In the genomic region with DNA sequence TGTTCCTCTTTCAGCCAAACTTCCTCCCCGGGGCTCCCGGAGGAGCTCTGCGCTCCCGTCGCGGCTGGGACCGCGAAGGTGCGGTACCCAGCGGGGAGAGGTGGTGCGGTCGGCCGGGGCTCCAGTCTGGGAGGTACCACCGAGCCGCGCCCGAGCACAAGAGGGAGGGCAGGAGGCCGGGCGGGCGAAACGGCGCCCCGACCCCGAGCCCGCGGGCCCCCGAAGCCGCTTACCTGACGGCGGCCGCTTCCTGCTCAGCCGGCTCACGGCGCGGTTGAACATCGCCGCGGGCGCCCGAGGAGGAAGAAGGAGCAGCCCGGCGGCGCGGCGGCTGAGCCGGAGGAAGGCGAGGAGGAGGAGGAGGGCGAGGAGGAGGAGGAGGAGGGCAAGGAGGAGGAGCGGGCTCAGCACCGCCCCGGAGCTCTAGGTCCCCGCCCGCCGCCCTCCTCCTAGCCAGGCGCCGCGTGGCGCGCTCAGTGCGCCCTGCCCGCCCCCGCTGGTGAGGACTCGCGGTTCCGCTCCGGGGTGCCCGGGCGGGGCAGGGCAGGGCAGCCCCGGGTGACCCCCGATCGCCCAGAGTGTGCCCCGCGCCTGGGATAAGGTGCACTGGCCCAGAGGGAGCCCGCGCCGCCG, we compare ENCODE assay signal across 1 cellular context.
TF ChIP-seq lines count a peak whose summit lies in the region.

A gene with protein sequence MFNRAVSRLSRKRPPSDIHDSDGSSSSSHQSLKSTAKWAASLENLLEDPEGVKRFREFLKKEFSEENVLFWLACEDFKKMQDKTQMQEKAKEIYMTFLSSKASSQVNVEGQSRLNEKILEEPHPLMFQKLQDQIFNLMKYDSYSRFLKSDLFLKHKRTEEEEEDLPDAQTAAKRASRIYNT (minus strand): TSS at position 363 of the 633 bp plus-strand sequence. CDS start 81 bp downstream, at position 282.

TF ChIP-seq in K562, 482 proteins besides CTCF, POLR2A, EP300 and RAD21 (continued from another document and continues in another):
- TF ChIP-seq, protein P1, sequence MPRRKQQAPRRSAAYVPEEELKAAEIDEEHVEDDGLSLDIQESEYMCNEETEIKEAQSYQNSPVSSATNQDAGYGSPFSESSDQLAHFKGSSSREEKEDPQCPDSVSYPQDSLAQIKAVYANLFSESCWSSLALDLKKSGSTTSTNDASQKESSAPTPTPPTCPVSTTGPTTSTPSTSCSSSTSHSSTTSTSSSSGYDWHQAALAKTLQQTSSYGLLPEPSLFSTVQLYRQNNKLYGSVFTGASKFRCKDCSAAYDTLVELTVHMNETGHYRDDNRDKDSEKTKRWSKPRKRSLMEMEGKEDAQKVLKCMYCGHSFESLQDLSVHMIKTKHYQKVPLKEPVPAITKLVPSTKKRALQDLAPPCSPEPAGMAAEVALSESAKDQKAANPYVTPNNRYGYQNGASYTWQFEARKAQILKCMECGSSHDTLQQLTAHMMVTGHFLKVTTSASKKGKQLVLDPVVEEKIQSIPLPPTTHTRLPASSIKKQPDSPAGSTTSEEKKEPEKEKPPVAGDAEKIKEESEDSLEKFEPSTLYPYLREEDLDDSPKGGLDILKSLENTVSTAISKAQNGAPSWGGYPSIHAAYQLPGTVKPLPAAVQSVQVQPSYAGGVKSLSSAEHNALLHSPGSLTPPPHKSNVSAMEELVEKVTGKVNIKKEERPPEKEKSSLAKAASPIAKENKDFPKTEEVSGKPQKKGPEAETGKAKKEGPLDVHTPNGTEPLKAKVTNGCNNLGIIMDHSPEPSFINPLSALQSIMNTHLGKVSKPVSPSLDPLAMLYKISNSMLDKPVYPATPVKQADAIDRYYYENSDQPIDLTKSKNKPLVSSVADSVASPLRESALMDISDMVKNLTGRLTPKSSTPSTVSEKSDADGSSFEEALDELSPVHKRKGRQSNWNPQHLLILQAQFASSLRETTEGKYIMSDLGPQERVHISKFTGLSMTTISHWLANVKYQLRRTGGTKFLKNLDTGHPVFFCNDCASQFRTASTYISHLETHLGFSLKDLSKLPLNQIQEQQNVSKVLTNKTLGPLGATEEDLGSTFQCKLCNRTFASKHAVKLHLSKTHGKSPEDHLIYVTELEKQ (CRISPR knock-in tag; IDR thresholded peaks at IDR 0.05) = no peak
- TF ChIP-seq ZNF184 (CRISPR knock-in tag; IDR thresholded peaks at IDR 0.05) = no peak
- no peak for TF ChIP-seq ZNF311 (CRISPR knock-in tag; IDR thresholded peaks at IDR 0.05)
- no peak for TF ChIP-seq MCM7 (IDR thresholded peaks at IDR 0.05)
- TF ChIP-seq, protein P2, sequence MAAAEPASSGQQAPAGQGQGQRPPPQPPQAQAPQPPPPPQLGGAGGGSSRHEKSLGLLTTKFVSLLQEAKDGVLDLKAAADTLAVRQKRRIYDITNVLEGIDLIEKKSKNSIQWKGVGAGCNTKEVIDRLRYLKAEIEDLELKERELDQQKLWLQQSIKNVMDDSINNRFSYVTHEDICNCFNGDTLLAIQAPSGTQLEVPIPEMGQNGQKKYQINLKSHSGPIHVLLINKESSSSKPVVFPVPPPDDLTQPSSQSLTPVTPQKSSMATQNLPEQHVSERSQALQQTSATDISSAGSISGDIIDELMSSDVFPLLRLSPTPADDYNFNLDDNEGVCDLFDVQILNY (CRISPR knock-in tag; IDR thresholded peaks at IDR 0.05) = no peak
- TF ChIP-seq, protein P3, sequence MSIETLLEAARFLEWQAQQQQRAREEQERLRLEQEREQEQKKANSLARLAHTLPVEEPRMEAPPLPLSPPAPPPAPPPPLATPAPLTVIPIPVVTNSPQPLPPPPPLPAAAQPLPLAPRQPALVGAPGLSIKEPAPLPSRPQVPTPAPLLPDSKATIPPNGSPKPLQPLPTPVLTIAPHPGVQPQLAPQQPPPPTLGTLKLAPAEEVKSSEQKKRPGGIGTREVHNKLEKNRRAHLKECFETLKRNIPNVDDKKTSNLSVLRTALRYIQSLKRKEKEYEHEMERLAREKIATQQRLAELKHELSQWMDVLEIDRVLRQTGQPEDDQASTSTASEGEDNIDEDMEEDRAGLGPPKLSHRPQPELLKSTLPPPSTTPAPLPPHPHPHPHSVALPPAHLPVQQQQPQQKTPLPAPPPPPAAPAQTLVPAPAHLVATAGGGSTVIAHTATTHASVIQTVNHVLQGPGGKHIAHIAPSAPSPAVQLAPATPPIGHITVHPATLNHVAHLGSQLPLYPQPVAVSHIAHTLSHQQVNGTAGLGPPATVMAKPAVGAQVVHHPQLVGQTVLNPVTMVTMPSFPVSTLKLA (conservative IDR thresholded peaks at IDR 0.05) = peak; percentile 30 to 67; a peak in 2 of 4 replicates
- TF ChIP-seq XRCC5 (IDR thresholded peaks at IDR 0.05; ENCODE audit: low read depth, low read length) = no peak
- TF ChIP-seq CHD1 (IDR thresholded peaks at IDR 0.05; ENCODE audit: low read length) = no peak
- no peak for TF ChIP-seq ARNT (IDR thresholded peaks at IDR 0.05)
- peak; percentile 54 for TF ChIP-seq CCNT2 (IDR thresholded peaks at IDR 0.05; ENCODE audit: borderline replicate concordance, extremely low read depth, insufficient read length, low read depth, low read length)
- TF ChIP-seq, protein P4, sequence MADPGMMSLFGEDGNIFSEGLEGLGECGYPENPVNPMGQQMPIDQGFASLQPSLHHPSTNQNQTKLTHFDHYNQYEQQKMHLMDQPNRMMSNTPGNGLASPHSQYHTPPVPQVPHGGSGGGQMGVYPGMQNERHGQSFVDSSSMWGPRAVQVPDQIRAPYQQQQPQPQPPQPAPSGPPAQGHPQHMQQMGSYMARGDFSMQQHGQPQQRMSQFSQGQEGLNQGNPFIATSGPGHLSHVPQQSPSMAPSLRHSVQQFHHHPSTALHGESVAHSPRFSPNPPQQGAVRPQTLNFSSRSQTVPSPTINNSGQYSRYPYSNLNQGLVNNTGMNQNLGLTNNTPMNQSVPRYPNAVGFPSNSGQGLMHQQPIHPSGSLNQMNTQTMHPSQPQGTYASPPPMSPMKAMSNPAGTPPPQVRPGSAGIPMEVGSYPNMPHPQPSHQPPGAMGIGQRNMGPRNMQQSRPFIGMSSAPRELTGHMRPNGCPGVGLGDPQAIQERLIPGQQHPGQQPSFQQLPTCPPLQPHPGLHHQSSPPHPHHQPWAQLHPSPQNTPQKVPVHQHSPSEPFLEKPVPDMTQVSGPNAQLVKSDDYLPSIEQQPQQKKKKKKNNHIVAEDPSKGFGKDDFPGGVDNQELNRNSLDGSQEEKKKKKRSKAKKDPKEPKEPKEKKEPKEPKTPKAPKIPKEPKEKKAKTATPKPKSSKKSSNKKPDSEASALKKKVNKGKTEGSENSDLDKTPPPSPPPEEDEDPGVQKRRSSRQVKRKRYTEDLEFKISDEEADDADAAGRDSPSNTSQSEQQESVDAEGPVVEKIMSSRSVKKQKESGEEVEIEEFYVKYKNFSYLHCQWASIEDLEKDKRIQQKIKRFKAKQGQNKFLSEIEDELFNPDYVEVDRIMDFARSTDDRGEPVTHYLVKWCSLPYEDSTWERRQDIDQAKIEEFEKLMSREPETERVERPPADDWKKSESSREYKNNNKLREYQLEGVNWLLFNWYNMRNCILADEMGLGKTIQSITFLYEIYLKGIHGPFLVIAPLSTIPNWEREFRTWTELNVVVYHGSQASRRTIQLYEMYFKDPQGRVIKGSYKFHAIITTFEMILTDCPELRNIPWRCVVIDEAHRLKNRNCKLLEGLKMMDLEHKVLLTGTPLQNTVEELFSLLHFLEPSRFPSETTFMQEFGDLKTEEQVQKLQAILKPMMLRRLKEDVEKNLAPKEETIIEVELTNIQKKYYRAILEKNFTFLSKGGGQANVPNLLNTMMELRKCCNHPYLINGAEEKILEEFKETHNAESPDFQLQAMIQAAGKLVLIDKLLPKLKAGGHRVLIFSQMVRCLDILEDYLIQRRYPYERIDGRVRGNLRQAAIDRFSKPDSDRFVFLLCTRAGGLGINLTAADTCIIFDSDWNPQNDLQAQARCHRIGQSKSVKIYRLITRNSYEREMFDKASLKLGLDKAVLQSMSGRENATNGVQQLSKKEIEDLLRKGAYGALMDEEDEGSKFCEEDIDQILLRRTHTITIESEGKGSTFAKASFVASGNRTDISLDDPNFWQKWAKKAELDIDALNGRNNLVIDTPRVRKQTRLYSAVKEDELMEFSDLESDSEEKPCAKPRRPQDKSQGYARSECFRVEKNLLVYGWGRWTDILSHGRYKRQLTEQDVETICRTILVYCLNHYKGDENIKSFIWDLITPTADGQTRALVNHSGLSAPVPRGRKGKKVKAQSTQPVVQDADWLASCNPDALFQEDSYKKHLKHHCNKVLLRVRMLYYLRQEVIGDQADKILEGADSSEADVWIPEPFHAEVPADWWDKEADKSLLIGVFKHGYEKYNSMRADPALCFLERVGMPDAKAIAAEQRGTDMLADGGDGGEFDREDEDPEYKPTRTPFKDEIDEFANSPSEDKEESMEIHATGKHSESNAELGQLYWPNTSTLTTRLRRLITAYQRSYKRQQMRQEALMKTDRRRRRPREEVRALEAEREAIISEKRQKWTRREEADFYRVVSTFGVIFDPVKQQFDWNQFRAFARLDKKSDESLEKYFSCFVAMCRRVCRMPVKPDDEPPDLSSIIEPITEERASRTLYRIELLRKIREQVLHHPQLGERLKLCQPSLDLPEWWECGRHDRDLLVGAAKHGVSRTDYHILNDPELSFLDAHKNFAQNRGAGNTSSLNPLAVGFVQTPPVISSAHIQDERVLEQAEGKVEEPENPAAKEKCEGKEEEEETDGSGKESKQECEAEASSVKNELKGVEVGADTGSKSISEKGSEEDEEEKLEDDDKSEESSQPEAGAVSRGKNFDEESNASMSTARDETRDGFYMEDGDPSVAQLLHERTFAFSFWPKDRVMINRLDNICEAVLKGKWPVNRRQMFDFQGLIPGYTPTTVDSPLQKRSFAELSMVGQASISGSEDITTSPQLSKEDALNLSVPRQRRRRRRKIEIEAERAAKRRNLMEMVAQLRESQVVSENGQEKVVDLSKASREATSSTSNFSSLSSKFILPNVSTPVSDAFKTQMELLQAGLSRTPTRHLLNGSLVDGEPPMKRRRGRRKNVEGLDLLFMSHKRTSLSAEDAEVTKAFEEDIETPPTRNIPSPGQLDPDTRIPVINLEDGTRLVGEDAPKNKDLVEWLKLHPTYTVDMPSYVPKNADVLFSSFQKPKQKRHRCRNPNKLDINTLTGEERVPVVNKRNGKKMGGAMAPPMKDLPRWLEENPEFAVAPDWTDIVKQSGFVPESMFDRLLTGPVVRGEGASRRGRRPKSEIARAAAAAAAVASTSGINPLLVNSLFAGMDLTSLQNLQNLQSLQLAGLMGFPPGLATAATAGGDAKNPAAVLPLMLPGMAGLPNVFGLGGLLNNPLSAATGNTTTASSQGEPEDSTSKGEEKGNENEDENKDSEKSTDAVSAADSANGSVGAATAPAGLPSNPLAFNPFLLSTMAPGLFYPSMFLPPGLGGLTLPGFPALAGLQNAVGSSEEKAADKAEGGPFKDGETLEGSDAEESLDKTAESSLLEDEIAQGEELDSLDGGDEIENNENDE (IDR thresholded peaks at IDR 0.05; ENCODE audit: low read depth, low read length) = no peak
- TF ChIP-seq, protein P5, sequence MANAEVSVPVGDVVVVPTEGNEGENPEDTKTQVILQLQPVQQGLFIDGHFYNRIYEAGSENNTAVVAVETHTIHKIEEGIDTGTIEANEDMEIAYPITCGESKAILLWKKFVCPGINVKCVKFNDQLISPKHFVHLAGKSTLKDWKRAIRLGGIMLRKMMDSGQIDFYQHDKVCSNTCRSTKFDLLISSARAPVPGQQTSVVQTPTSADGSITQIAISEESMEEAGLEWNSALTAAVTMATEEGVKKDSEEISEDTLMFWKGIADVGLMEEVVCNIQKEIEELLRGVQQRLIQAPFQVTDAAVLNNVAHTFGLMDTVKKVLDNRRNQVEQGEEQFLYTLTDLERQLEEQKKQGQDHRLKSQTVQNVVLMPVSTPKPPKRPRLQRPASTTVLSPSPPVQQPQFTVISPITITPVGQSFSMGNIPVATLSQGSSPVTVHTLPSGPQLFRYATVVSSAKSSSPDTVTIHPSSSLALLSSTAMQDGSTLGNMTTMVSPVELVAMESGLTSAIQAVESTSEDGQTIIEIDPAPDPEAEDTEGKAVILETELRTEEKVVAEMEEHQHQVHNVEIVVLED (CRISPR knock-in tag; IDR thresholded peaks at IDR 0.05) = no peak
- TF ChIP-seq, protein P6, sequence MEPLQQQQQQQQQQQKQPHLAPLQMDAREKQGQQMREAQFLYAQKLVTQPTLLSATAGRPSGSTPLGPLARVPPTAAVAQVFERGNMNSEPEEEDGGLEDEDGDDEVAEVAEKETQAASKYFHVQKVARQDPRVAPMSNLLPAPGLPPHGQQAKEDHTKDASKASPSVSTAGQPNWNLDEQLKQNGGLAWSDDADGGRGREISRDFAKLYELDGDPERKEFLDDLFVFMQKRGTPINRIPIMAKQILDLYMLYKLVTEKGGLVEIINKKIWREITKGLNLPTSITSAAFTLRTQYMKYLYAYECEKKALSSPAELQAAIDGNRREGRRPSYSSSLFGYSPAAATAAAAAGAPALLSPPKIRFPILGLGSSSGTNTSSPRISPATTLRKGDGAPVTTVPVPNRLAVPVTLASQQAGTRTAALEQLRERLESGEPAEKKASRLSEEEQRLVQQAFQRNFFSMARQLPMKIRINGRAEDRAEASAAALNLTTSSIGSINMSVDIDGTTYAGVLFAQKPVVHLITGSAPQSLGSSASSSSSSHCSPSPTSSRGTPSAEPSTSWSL (CRISPR knock-in tag; IDR thresholded peaks at IDR 0.05; ENCODE audit: borderline replicate concordance) = 0 out of 2 replicates have a peak, but pooled peaks have one; percentile 33
- no peak for TF ChIP-seq FOXJ2 (tag; IDR thresholded peaks at IDR 0.05)
- TF ChIP-seq NEUROD1 (IDR thresholded peaks at IDR 0.05; ENCODE audit: borderline replicate concordance, low read depth, low read length, partially characterized antibody) = no peak
- TF ChIP-seq GATAD2A (IDR thresholded peaks at IDR 0.05) = no peak
- no peak for TF ChIP-seq ZNF551 (CRISPR knock-in tag; IDR thresholded peaks at IDR 0.05)
- no peak for TF ChIP-seq CHD2 (IDR thresholded peaks at IDR 0.05; ENCODE audit: low read depth, low read length)
- no peak for TF ChIP-seq RFX5 (IDR thresholded peaks at IDR 0.05; ENCODE audit: low read depth, low read length)
- TF ChIP-seq, protein P7, sequence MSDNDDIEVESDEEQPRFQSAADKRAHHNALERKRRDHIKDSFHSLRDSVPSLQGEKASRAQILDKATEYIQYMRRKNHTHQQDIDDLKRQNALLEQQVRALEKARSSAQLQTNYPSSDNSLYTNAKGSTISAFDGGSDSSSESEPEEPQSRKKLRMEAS (CRISPR knock-in tag; IDR thresholded peaks at IDR 0.05) = peak; percentile 77
- no peak for TF ChIP-seq IRF2 (CRISPR knock-in tag; IDR thresholded peaks at IDR 0.05)
- TF ChIP-seq CREM (IDR thresholded peaks at IDR 0.05; ENCODE audit: low read depth) = 0 out of 2 replicates have a peak, but pooled peaks have one; percentile 30
- no peak for TF ChIP-seq HOXB6 (CRISPR knock-in tag; IDR thresholded peaks at IDR 0.05; ENCODE audit: borderline replicate concordance)
- no peak for TF ChIP-seq SMAD1 (IDR thresholded peaks at IDR 0.05; ENCODE audit: low read depth, low read length, partially characterized antibody)
- TF ChIP-seq STAT5A (IDR thresholded peaks at IDR 0.05; ENCODE audit: borderline replicate concordance, low read length) = no peak
- TF ChIP-seq SRF (CRISPR knock-in tag; IDR thresholded peaks at IDR 0.05) = no peak
- no peak for TF ChIP-seq MED1 (CRISPR knock-in tag; IDR thresholded peaks at IDR 0.05; ENCODE audit: borderline replicate concordance)
- TF ChIP-seq SOX6 (IDR thresholded peaks at IDR 0.05) = no peak
- peak; percentile 92 for TF ChIP-seq POLR2G (IDR thresholded peaks at IDR 0.05; ENCODE audit: low read depth, low read length)
- TF ChIP-seq ZNF24 (IDR thresholded peaks at IDR 0.05) = no peak
- TF ChIP-seq YY1 (IDR thresholded peaks at IDR 0.05; ENCODE audit: borderline replicate concordance in 1 of 3, control insufficient read depth in 1 of 3, extremely low read depth in 1 of 3, insufficient read depth in 3 of 3, insufficient read length in 1 of 3, insufficient replicate concordance in 2 of 3, low read depth in 1 of 3, low read length in 2 of 3) = peak in 1 of 3 experiments; percentile 30
- no peak for TF ChIP-seq TAF9B (IDR thresholded peaks at IDR 0.05; ENCODE audit: partially characterized antibody)
